Comparison of ENCODE assay signal across 1 cellular context in genomic region chr3:49688338-49689045, GRCh38.
TF ChIP-seq lines count a peak whose summit lies in the region.

No MANE protein-coding gene starts in this region.

TF ChIP-seq in K562, 482 proteins besides CTCF, POLR2A, EP300 and RAD21:
- TF ChIP-seq POLR2AphosphoS5 (IDR thresholded peaks at IDR 0.05; ENCODE audit: control insufficient read depth, insufficient read depth, low read depth, low read length), result 0 out of 2 replicates have a peak, but pooled peaks have one; percentile 11
- peak; percentile 11 for TF ChIP-seq TAF1 (IDR thresholded peaks at IDR 0.05; ENCODE audit: control insufficient read depth, extremely low read depth, insufficient read depth, low read length, severe bottlenecking)
- TF ChIP-seq ZBTB7A (IDR thresholded peaks at IDR 0.05; ENCODE audit: borderline replicate concordance, control insufficient read depth, low read depth, low read length), result peak; percentile 33; the same call in 1 of the 2 replicates
- TF ChIP-seq CCNT2 (IDR thresholded peaks at IDR 0.05; ENCODE audit: borderline replicate concordance, extremely low read depth, insufficient read length, low read depth, low read length), result peak; percentile 1
- peak in 1 of 3 experiments; percentile 4 for TF ChIP-seq YY1 (IDR thresholded peaks at IDR 0.05; ENCODE audit: borderline replicate concordance in 1 of 3, control insufficient read depth in 1 of 3, extremely low read depth in 1 of 3, insufficient read depth in 3 of 3, insufficient read length in 1 of 3, insufficient replicate concordance in 2 of 3, low read depth in 1 of 3, low read length in 2 of 3)
- peak in 1 of 2 experiments; percentile 10; a peak in 1 of 4 replicates for TF ChIP-seq RCOR1 (IDR thresholded peaks at IDR 0.05; ENCODE audit: borderline replicate concordance in 1 of 2, low read depth in 2 of 2, low read length in 2 of 2)
